Comparison of ENCODE assay signal across 9 cellular contexts in genomic region chr19:54364775-54365257, GRCh38. TPM values are rescaled to one million over a fixed set of nuclear protein-coding genes. Genes with fewer than 3 reads are reported as not detected.
DNase-seq lines count a peak whose midpoint lies in the region; ATAC-seq and TF ChIP-seq lines count a peak whose summit lies in the region.
"Had no signal": no experiment of that assay in that cellular context is flagged by ENCODE, and none has a peak within 500 bp of the region (broad histone marks: within the 10 kb centered on the region; RNA-seq: fewer than 3 reads in every experiment).

Gene LAIR1, minus strand, starts transcription at chr19:54364931. Its CDS starts 127 bp downstream, at chr19:54364804.

- H3K27ac ChIP-seq in thymus (ENCODE audit: low read depth) = peak within 1 kb of the TSS; percentile 90
- H3K27ac ChIP-seq in PC-9 = no peak within 1 kb of the TSS

- H3K4me3 ChIP-seq in thymus (ENCODE audit: low read length) = peak within 1 kb of the TSS; percentile 82
- H3K4me3 ChIP-seq in PC-9 = no peak within 1 kb of the TSS

- no peak within 1 kb of the TSS for H3K4me2 ChIP-seq in PC-9

- no peaks in the 10 kb centered on the region for H3F3A ChIP-seq in PC-9 (ENCODE audit: insufficient read depth, low read depth)

- POLR2A ChIA-PET in T-cell (lab: Charles Lee) (interaction anchor here in 1 of 2 donors (0.6 kb wide), 1 partner anchor 310 kb away, joined by 4 read pairs; no protein-coding TSS in a partner anchor), PC-9 (lab: Charles Lee; ENCODE audit: unreplicated experiment) (no interaction called here)

- H3K36me3 ChIP-seq in thymus (ENCODE audit: control insufficient read depth, insufficient read depth) = peaks cover 20% of the 10 kb centered on the region
- no peaks in the 10 kb centered on the region for H3K36me3 ChIP-seq in PC-9 (ENCODE audit: low read depth)

- peaks cover 7% of the 10 kb centered on the region for H3K4me1 ChIP-seq in thymus (ENCODE audit: control insufficient read depth, insufficient read depth, low read length)
- H3K4me1 ChIP-seq in PC-9 (replicated peaks; ENCODE audit: insufficient read depth) = no peaks in the 10 kb centered on the region

- H3K4me3 Mint-ChIP-seq in T-cell = peak within 1 kb of the TSS; percentile 91 to 97 (median 93)
- H3K4me3 Mint-ChIP-seq in activated naive CD4-positive, alpha-beta T cell treated with anti-CD3 and anti-CD28 coated beads, Interleukin-2, amount 10 ng/mL, durations not matched to agents 7 days and 5 days = peak within 1 kb of the TSS; percentile 94
- peak within 1 kb of the TSS; percentile 88 for H3K4me3 Mint-ChIP-seq in memory B cell

- peak; percentile 80 to 90 (median 83) for ATAC-seq in T-cell (replicated peaks in 1 of 4)
- peak; percentile 53 for ATAC-seq in memory B cell (ENCODE audit: low read depth)
- no peak for ATAC-seq in HG03039 (IDR thresholded peaks at IDR 0.05; ENCODE audit: unreplicated experiment)

- WGBS in thymus = 3% methylated on average over 13 of the region's 13 CpGs

- no TSS peak for BruUV-seq in PC-9 (replicated peaks; lab: Mats Ljungman, UMichigan)

- H2AFZ ChIP-seq in PC-9 = no peak within 1 kb of the TSS

- TF ChIP-seq CTCF in PC-9 (conservative IDR thresholded peaks at IDR 0.05) = no peak

- peaks cover 7% of the 10 kb centered on the region for H3K36me3 Mint-ChIP-seq in T-cell
- peaks cover 54% of the 10 kb centered on the region for H3K36me3 Mint-ChIP-seq in activated naive CD4-positive, alpha-beta T cell treated with anti-CD3 and anti-CD28 coated beads, Interleukin-2, amount 10 ng/mL, durations not matched to agents 7 days and 5 days
- H3K36me3 Mint-ChIP-seq in memory B cell = peaks cover 5% of the 10 kb centered on the region

- H3K27ac Mint-ChIP-seq in T-cell (peak within 1 kb of the TSS; percentile 96 to 98), memory B cell (peak within 1 kb of the TSS; percentile 53)
- H3K27ac Mint-ChIP-seq in activated naive CD4-positive, alpha-beta T cell treated with anti-CD3 and anti-CD28 coated beads, Interleukin-2, amount 10 ng/mL, durations not matched to agents 7 days and 5 days = peak within 1 kb of the TSS; percentile 89

- intact Hi-C loops in PC-9 (cut with micrococcal nuclease; ENCODE audit: unreplicated experiment) = no loop called here

- H3K79me2 ChIP-seq in PC-9 (ENCODE audit: low read depth) = no peaks in the 10 kb centered on the region

- H3K9me3 Mint-ChIP-seq in T-cell (no peaks in the 10 kb centered on the region), memory B cell (peaks cover 2% of the 10 kb centered on the region)
- H3K9me3 Mint-ChIP-seq in activated naive CD4-positive, alpha-beta T cell treated with anti-CD3 and anti-CD28 coated beads, Interleukin-2, amount 10 ng/mL, durations not matched to agents 7 days and 5 days = peaks cover 3% of the 10 kb centered on the region

- no peaks in the 10 kb centered on the region for H3K9me2 ChIP-seq in PC-9 (ENCODE audit: insufficient read depth)

- H3K27me3 ChIP-seq in thymus (ENCODE audit: control insufficient read depth, insufficient read depth) (no peaks in the 10 kb centered on the region), PC-9 (ENCODE audit: insufficient read depth, low read depth) (peaks cover 74% of the 10 kb centered on the region)

- H3K27me3 Mint-ChIP-seq in T-cell (no peaks in the 10 kb centered on the region), memory B cell (peaks cover 9% of the 10 kb centered on the region)
- peaks cover 24% of the 10 kb centered on the region for H3K27me3 Mint-ChIP-seq in activated naive CD4-positive, alpha-beta T cell treated with anti-CD3 and anti-CD28 coated beads, Interleukin-2, amount 10 ng/mL, durations not matched to agents 7 days and 5 days

- no peaks in the 10 kb centered on the region for H4K20me1 ChIP-seq in PC-9 (ENCODE audit: insufficient read depth)

- no peaks in the 10 kb centered on the region for H3K9me3 ChIP-seq in thymus (ENCODE audit: control insufficient read depth)
- no peaks in the 10 kb centered on the region for H3K9me3 ChIP-seq in PC-9 (ENCODE audit: insufficient read depth, low read depth)

- H3K4me1 Mint-ChIP-seq in T-cell (peaks cover 64 to 89% (median 81%) of the 10 kb centered on the region in 3 donors), memory B cell (peaks cover 33% of the 10 kb centered on the region)
- peaks cover 76% of the 10 kb centered on the region for H3K4me1 Mint-ChIP-seq in activated naive CD4-positive, alpha-beta T cell treated with anti-CD3 and anti-CD28 coated beads, Interleukin-2, amount 10 ng/mL, durations not matched to agents 7 days and 5 days

- CTCF ChIA-PET in T-cell (lab: Charles Lee) = interaction anchor here (0.6 to 1.3 kb wide), 4 partner anchors 24 to 99 kb away, joined by 3 to 5 read pairs (median 4); partner anchors contain the start of gene LENG9 (in 1 of the 2)
- CTCF ChIA-PET in activated naive CD4-positive, alpha-beta T cell treated with anti-CD3 and anti-CD28 coated beads, Interleukin-2, amount 10 ng/mL, durations not matched to agents 7 days and 5 days (lab: Charles Lee) = interaction anchor here (0.6 to 1.5 kb wide), 5 partner anchors 18 to 334 kb away, joined by 3 to 7 read pairs (median 4); no protein-coding TSS in a partner anchor
- CTCF ChIA-PET in PC-9 (lab: Charles Lee) = interaction anchor here (0.6 kb wide), 1 partner anchor 978 kb away, joined by 4 read pairs; no protein-coding TSS in a partner anchor

- DNase-seq in T-cell (peak in 32 of 34 experiments; percentile 10 to 66 (median 41)), memory B cell (ENCODE audit: low spot score in 2 of 2) (no peak), germinal center (ENCODE audit: low spot score) (no peak), PC-9 (no peak), GM19238 (ENCODE audit: insufficient read length, low spot score) (no peak)
- peak; percentile 71 for DNase-seq in activated naive CD4-positive, alpha-beta T cell treated with anti-CD3 and anti-CD28 coated beads, Interleukin-2, amount 10 ng/mL, durations not matched to agents 7 days and 5 days

RNA-seq across cellular contexts. Expression of gene LAIR1, which starts in this region (rescaled TPM):
- total RNA-seq in T-cell (10 to 100 TPM; 40.2 to 66.0 (median 59.7) TPM), PC-9 (2021) (not detected in 2 replicates)
- polyA plus RNA-seq in thymus = 128 TPM
- total RNA-seq: pulmonary artery endothelial cell had no signal

Comparison
In these comparisons a context has a peak if more than half of its experiments do, and no peak if none do; other contexts are left out.
1. RNA of gene LAIR1 (total RNA-seq): 40.2 to 66.0 TPM in T-cell; not detected in PC-9; every median in the first group is over 10 times any median in the second.
2. DNase-seq: peak in T-cell (32 of 34) and activated naive CD4-positive, alpha-beta T cell treated with anti-CD3 and anti-CD28 coated beads, Interleukin-2, amount 10 ng/mL, durations not matched to agents 7 days and 5 days (single experiment); none in memory B cell (0 of 2), germinal center (single experiment), PC-9 (0 of 2) and GM19238 (single experiment).
3. Peak in every context shown above with its lines, with median percentiles within 50 percentile points of each other: H3K27ac Mint-ChIP-seq and H3K4me3 Mint-ChIP-seq.